In the genomic region with DNA sequence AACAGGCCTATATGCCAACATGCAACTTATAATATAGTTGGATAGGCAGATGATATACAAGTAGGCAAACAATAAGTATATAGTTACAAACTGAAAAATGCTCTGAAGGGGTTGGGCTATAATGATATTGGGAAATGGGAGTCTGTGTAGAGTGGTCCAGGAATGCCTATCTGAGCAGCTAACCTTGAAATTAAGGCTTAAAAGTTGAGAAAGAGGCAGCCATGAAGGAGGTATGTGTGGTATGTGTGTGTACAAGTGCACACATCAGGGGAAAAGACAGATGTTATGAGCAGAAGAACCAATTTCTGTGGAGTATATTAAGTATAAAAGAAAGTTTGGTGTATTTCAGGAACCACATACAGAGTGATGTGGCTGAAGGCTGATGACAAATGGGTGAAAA, we compare ENCODE assay signal across 15 cellular contexts.
"Had no signal": no experiment of that assay in that cellular context is flagged by ENCODE, and none has a peak within 500 bp of the region (broad histone marks: within the 10 kb centered on the region; RNA-seq: fewer than 3 reads in every experiment).

No MANE protein-coding gene starts in this region.

- H3K9me3 ChIP-seq: gastroesophageal sphincter, heart left ventricle, left ventricle myocardium inferior, prostate gland, tibial nerve had no signal

- ATAC-seq: activated CD4-positive, alpha-beta T cell treated with anti-CD3 and anti-CD28 coated beads for 36 hours; activated naive CD4-positive, alpha-beta T cell treated with anti-CD3 and anti-CD28 coated beads, Interleukin-2, amount 50 U/mL, for 72 hours; gastroesophageal sphincter; heart left ventricle; right cardiac atrium had no signal

- DNase-seq: activated CD4-positive, alpha-beta T cell treated with anti-CD3 and anti-CD28 coated beads for 36 hours; activated CD4-positive, alpha-beta T cell treated with anti-CD3 and anti-CD28 coated beads, Interleukin-2, amount 50 U/mL, for 48 hours; activated gamma-delta T cell; amniotic stem cell; caudate nucleus; dorsolateral prefrontal cortex; endodermal cell; heart left ventricle; left ventricle myocardium inferior; right cardiac atrium had no signal

- H3K27me3 ChIP-seq: gastroesophageal sphincter, heart left ventricle, tibial nerve had no signal

- H3K36me3 ChIP-seq: gastroesophageal sphincter, heart left ventricle, left ventricle myocardium inferior, prostate gland, tibial nerve had no signal

- H3K4me3 ChIP-seq: dorsolateral prefrontal cortex, gastroesophageal sphincter, heart left ventricle, left ventricle myocardium inferior, prostate gland, skin epidermis, tibial nerve had no signal

- H3K27ac ChIP-seq: dorsolateral prefrontal cortex, gastroesophageal sphincter, heart left ventricle, left ventricle myocardium inferior, prostate gland, tibial nerve had no signal

- H3K4me1 ChIP-seq: gastroesophageal sphincter, heart left ventricle, left ventricle myocardium inferior, prostate gland, tibial nerve had no signal
